8 cellular contexts compared by ENCODE assay signal in the genomic region with DNA sequence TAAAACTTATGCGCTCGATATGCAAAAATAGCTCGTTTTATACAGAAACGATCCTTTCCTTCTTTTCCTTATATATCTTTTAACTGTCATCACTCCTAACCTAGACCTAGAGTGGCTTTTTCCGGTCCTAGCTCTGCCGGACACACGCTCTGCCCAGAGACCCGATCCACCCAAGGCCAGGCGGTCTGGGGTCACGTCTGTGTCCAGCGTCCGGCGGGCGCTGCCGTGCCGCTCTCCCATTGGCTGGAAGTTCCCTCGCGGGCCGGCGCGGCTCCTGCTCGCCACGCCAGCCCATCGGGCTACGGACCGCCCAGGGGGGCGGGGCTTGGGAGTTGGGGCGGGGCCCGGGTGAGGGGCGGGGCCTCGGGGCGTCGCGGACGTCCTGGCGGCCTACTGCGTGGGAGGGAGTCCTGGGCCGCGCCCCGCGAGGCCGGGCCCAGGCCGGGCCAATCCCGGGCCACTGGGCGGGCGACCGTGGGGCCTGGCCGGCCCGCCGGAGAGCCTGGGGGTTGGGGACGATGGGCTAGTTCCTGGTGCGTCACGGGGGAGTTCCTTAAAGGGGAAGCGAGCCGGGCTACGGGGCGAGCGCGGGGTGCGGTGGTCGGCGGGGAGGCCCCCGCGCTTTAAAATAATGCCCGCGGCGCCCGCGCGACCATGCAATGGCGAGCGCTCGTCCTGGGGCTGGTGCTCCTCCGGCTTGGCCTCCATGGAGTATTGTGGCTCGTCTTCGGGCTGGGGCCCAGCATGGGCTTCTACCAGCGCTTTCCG. TPM values are rescaled to one million over a fixed set of nuclear protein-coding genes. Genes with fewer than 3 reads are reported as not detected.
DNase-seq lines count a peak whose midpoint lies in the region; ATAC-seq and TF ChIP-seq lines count a peak whose summit lies in the region.

A gene (plus strand): TSS at position 556 of the 768 bp plus-strand sequence. CDS start 99 bp downstream, at position 655.

- H3K27me3 ChIP-seq in duodenal mucosa (ENCODE audit: control insufficient read depth in 1 of 2, insufficient read depth in 2 of 2, low read length in 2 of 2) = no peaks in the 10 kb centered on the region

- peaks cover 32% of the 10 kb centered on the region for H3K4me1 Mint-ChIP-seq in activated CD4-positive, alpha-beta memory T cell treated with anti-CD3 and anti-CD28 coated beads, Interleukin-2, amount 10 ng/mL, durations not matched to agents 7 days and 5 days

- TF ChIP-seq CTCF in C4-2B (conservative IDR thresholded peaks at IDR 0.05) (no peak), lower leg skin (IDR thresholded peaks at IDR 0.05) (no peak)

- peak in 1 of 2 donors; percentile 47 for TF ChIP-seq POLR2A in lower leg skin (IDR thresholded peaks at IDR 0.05)

- DNase-seq in NCI-H82 (lab: John Stamatoyannopoulos, UW) (peak; percentile 91), lower leg skin (ENCODE audit: low spot score in 2 of 2) (peak; percentile 93 to 98)
- DNase-seq in activated CD4-positive, alpha-beta memory T cell treated with anti-CD3 and anti-CD28 coated beads, Interleukin-2, amount 10 ng/mL, durations not matched to agents 7 days and 5 days = peak; percentile 97
- peak; percentile 89 to 97 for DNase-seq in stimulated activated CD4-positive, alpha-beta T cell treated with anti-CD3 and anti-CD28 coated beads, Interleukin-4, amount 100 ng/mL, for 4 hours

- no peaks in the 10 kb centered on the region for H3K9me3 Mint-ChIP-seq in activated CD4-positive, alpha-beta memory T cell treated with anti-CD3 and anti-CD28 coated beads, Interleukin-2, amount 10 ng/mL, durations not matched to agents 7 days and 5 days

- ATAC-seq in GM19328 (IDR thresholded peaks at IDR 0.05; ENCODE audit: unreplicated experiment) (peak; percentile 81), HG03469 (IDR thresholded peaks at IDR 0.05; ENCODE audit: unreplicated experiment) (peak; percentile 68)

- H3K4me1 ChIP-seq in duodenal mucosa (ENCODE audit: control insufficient read depth in 1 of 2, insufficient read depth in 2 of 2, low read length in 2 of 2) = peaks cover 13 to 23% of the 10 kb centered on the region in 2 donors

- peak within 1 kb of the TSS; percentile 97 for H3K27ac ChIP-seq in C4-2B
- H3K27ac ChIP-seq in duodenal mucosa (ENCODE audit: low read depth, low read length) = peak within 1 kb of the TSS; percentile 88

- peaks cover 33% of the 10 kb centered on the region for H3K36me3 Mint-ChIP-seq in activated CD4-positive, alpha-beta memory T cell treated with anti-CD3 and anti-CD28 coated beads, Interleukin-2, amount 10 ng/mL, durations not matched to agents 7 days and 5 days (ENCODE audit: low read depth)

- peak within 1 kb of the TSS; percentile 95 to 96 for H3K9ac ChIP-seq in duodenal mucosa (ENCODE audit: low read depth in 1 of 2, low read length in 2 of 2)

- H3K27ac Mint-ChIP-seq in activated CD4-positive, alpha-beta memory T cell treated with anti-CD3 and anti-CD28 coated beads, Interleukin-2, amount 10 ng/mL, durations not matched to agents 7 days and 5 days = peak within 1 kb of the TSS; percentile 96

- POLR2A ChIA-PET in activated CD4-positive, alpha-beta memory T cell treated with anti-CD3 and anti-CD28 coated beads, Interleukin-2, amount 10 ng/mL, durations not matched to agents 7 days and 5 days (lab: Charles Lee) = interaction anchor here (0.7 to 5.6 kb wide), 15 partner anchors 10 to 693 kb away, joined by 3 to 195 read pairs (median 4); a partner anchor contains a TSS

- no peaks in the 10 kb centered on the region for H3K27me3 Mint-ChIP-seq in activated CD4-positive, alpha-beta memory T cell treated with anti-CD3 and anti-CD28 coated beads, Interleukin-2, amount 10 ng/mL, durations not matched to agents 7 days and 5 days

- intact Hi-C loops in lower leg skin (cut with DNase I; ENCODE audit: low total_unique reads) = loop anchor here (5.0 kb wide), 1 partner anchor 40 kb away; no protein-coding TSS in a partner anchor

- no peaks in the 10 kb centered on the region for H3K36me3 ChIP-seq in duodenal mucosa (ENCODE audit: control insufficient read depth in 1 of 2, insufficient read depth in 2 of 2, low read length in 2 of 2)

- H3K4me3 ChIP-seq in duodenal mucosa (ENCODE audit: low read depth in 1 of 2, low read length in 2 of 2) = peak within 1 kb of the TSS; percentile 77 to 89
- peak within 1 kb of the TSS; percentile 80 for H3K4me3 ChIP-seq in lower leg skin (ENCODE audit: low read depth, poor library complexity, severe bottlenecking)

- H3K4me3 Mint-ChIP-seq in activated CD4-positive, alpha-beta memory T cell treated with anti-CD3 and anti-CD28 coated beads, Interleukin-2, amount 10 ng/mL, durations not matched to agents 7 days and 5 days = peak within 1 kb of the TSS; percentile 98

- WGBS in lower leg skin, 2 donors = 0 to 1% methylated on average over 21 to 48 of the region's 78 CpGs

- no peaks in the 10 kb centered on the region for H3K9me3 ChIP-seq in duodenal mucosa (ENCODE audit: control insufficient read depth in 1 of 2, low read length in 2 of 2)

- CTCF ChIA-PET in activated CD4-positive, alpha-beta memory T cell treated with anti-CD3 and anti-CD28 coated beads, Interleukin-2, amount 10 ng/mL, durations not matched to agents 7 days and 5 days (lab: Charles Lee) = interaction anchor here (0.7 to 5.2 kb wide), 5 partner anchors 9 to 476 kb away, joined by 3 to 33 read pairs (median 5); a partner anchor contains a TSS

RNA-seq across cellular contexts. Expression of the gene that starts here (rescaled TPM):
- total RNA-seq in activated CD4-positive, alpha-beta memory T cell treated with anti-CD3 and anti-CD28 coated beads, Interleukin-2, amount 10 ng/mL, durations not matched to agents 7 days and 5 days = 100 to 1,000 TPM; 148 to 150 TPM
- 100 to 1,000 TPM in 1 of 4 donors, 10 to 100 TPM in 3; 72.4 to 121 (median 88.9) TPM for total RNA-seq in lower leg skin

Comparison
In these comparisons a context has a peak if more than half of its experiments do, and no peak if none do; other contexts are left out.
1. Peak in every context shown above with its lines: DNase-seq, ATAC-seq, H3K4me3 ChIP-seq and H3K27ac ChIP-seq.